ENCODE assay signal across 6 cellular contexts in genomic region chr9:77422969-77423368, GRCh38.
"Had no signal": no experiment of that assay in that cellular context is flagged by ENCODE, and none has a peak within 500 bp of the region (broad histone marks: within the 10 kb centered on the region; RNA-seq: fewer than 3 reads in every experiment).

No MANE protein-coding gene starts in this region.

- FAIRE-seq: HTR-8/SVneo, K562 had no signal

- H3K27ac ChIP-seq: HL-60, KMS-11 had no signal

- H3K9ac ChIP-seq: KMS-11 had no signal

- ATAC-seq: K562 had no signal

- DNase-seq: KBM-7, KG1 had no signal

- H3K4me3 ChIP-seq: K562 had no signal

- H3K4me2 ChIP-seq: KMS-11 had no signal
